2 cellular contexts compared by ENCODE assay signal in the genomic region with DNA sequence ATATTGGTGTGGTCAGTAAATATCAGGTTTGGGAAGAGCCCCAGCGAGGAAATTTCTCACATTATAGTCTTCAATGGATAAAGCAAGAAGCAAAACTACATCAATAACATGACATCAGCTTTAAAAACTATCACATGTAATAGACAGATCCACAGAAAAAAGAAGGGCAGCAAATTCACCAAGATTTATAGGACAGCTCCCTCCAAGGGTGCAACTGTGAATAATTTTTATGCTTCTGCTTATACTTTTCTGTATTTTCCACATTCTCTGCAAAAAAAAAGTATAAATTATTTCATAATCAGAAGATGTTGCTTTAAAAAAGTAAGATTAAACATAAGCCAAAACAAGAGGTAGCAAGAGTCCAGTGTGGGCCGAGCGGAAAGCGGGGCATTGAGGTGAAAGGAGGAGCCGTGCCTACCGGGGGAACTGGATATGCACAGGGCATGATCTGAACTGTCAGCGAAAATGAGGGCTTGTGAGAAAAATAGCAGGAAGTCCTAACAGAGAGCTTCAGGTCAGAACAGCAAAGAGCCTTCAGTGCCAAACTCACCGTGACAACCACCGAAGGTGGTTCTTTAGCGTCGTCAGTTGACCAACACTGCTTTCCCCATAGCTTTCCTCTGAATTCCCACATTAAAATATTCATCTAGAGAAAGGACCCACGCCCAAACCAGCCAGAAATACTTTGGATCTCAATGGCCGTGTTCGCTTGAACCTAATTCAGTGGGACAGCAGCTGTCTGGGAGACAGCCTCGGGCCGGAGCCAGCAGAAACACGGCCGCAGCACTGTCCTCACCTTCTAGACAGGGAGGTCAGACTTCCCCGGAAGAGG.
TF ChIP-seq lines count a peak whose summit lies in the region.

No MANE protein-coding gene starts in this region.

TF ChIP-seq in endothelial cell of umbilical vein, 7 proteins besides CTCF, POLR2A, EP300 and RAD21:
- TF ChIP-seq FOS (IDR thresholded peaks at IDR 0.05; ENCODE audit: borderline replicate concordance, insufficient read depth, low read length) (no peak), GATA2 (IDR thresholded peaks at IDR 0.05; ENCODE audit: insufficient read depth, insufficient read length, low read depth, low read length) (no peak), MAX (IDR thresholded peaks at IDR 0.05; ENCODE audit: insufficient read depth, insufficient read length) (no peak), POLR2AphosphoS5 (IDR thresholded peaks at IDR 0.05; ENCODE audit: insufficient read depth, low read depth, low read length) (no peak), JUN (IDR thresholded peaks at IDR 0.05; ENCODE audit: borderline replicate concordance, insufficient read depth, insufficient read length, low read depth) (no peak), MYC (IDR thresholded peaks at IDR 0.05; ENCODE audit: low read depth, low read length) (no peak), EZH2 (IDR thresholded peaks at IDR 0.05; ENCODE audit: borderline replicate concordance, low read depth, low read length, severe bottlenecking) (no peak)

TF ChIP-seq in neural cell, 6 proteins besides CTCF, POLR2A, EP300 and RAD21:
- TF ChIP-seq POLR2AphosphoS5 (IDR thresholded peaks at IDR 0.05) (no peak), SMC3 (conservative IDR thresholded peaks at IDR 0.05; ENCODE audit: poor library complexity) (peak; percentile 49)
